Comparison of ENCODE assay signal across 22 cellular contexts in the genomic region with DNA sequence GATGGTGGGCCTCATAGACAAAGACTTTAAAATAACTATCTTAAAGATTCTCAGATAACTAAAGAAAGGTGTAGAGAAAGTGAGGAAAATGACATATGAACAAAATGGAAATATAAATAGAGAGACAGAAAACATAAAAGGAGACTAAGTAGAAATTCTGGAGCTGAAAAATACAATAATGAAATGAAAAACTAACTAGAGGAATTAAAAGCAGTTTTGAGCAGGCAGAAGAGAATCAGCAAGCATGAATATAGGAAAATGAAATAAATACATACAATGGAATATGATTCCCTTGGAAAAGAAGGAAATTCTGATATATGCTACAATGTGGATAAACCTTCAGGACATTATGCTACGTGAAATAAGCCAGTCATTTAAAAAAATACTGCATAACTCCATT.
"Had no signal": no experiment of that assay in that cellular context is flagged by ENCODE, and none has a peak within 500 bp of the region (broad histone marks: within the 10 kb centered on the region; RNA-seq: fewer than 3 reads in every experiment).

No MANE protein-coding gene starts in this region.

- H3K4me3 Mint-ChIP-seq: activated naive CD4-positive, alpha-beta T cell treated with anti-CD3 and anti-CD28 coated beads, Interleukin-2, amount 10 ng/mL, durations not matched to agents 7 days and 5 days; activated T-cell treated with anti-CD3 and anti-CD28 coated beads, Interleukin-2, amount 50 U/mL, for 4 hours; mesothelial cell of epicardium; natural killer cell treated with Interleukin-12 subunit alpha and Interleukin-12 subunit beta and Interleukin-15 and Interleukin-18, amount 100 ng/mL, for 72 hours had no signal

- H3K27me3 Mint-ChIP-seq: activated naive CD4-positive, alpha-beta T cell treated with anti-CD3 and anti-CD28 coated beads, Interleukin-2, amount 10 ng/mL, durations not matched to agents 7 days and 5 days; natural killer cell treated with Interleukin-12 subunit alpha and Interleukin-12 subunit beta and Interleukin-15 and Interleukin-18, amount 100 ng/mL, for 72 hours had no signal

- H3K4me3 ChIP-seq: pancreas, tibial artery had no signal

- DNase-seq: activated CD4-positive, alpha-beta T cell treated with anti-CD3 and anti-CD28 coated beads for 1 hour; activated CD4-positive, alpha-beta T cell treated with anti-CD3 and anti-CD28 coated beads, Interleukin-2, amount 50 U/mL, for 1 hour; activated CD8-positive, alpha-beta memory T cell treated with anti-CD3 and anti-CD28 coated beads for 24 hours; activated CD8-positive, alpha-beta memory T cell treated with anti-CD3 and anti-CD28 coated beads, Interleukin-2, amount 50 U/mL, for 4 hours; activated effector memory CD4-positive, alpha-beta T cell treated with Interleukin-2 at 50 U/mL for 16 hours; activated naive CD4-positive, alpha-beta T cell treated with anti-CD3 and anti-CD28 coated beads, Interleukin-2, amount 10 ng/mL, durations not matched to agents 7 days and 5 days; activated T-cell treated with anti-CD3 and anti-CD28 coated beads, Interleukin-2, amount 50 U/mL, for 4 hours; aorta; brain microvascular endothelial cell; caudate nucleus; effector CD8-positive, alpha-beta T cell; foreskin melanocyte; pancreas; right cardiac atrium; stimulated activated CD4-positive, alpha-beta T cell treated with anti-CD3 and anti-CD28 coated beads, Interleukin-4, amount 100 ng/mL, for 24 hours; stimulated activated naive CD4-positive, alpha-beta T cell treated with Interleukin-2 at 50 U/mL for 16 hours; T-helper 1 cell; tibial artery had no signal

- ATAC-seq: activated T-cell treated with anti-CD3 and anti-CD28 coated beads, Interleukin-2, amount 50 U/mL, for 4 hours; esophagus mucosa; left lobe of liver; natural killer cell treated with Interleukin-12 subunit alpha and Interleukin-12 subunit beta and Interleukin-15 and Interleukin-18, amount 100 ng/mL, for 72 hours; pancreas; right cardiac atrium had no signal

- H3K27ac Mint-ChIP-seq: activated naive CD4-positive, alpha-beta T cell treated with anti-CD3 and anti-CD28 coated beads, Interleukin-2, amount 10 ng/mL, durations not matched to agents 7 days and 5 days; mesothelial cell of epicardium; natural killer cell treated with Interleukin-12 subunit alpha and Interleukin-12 subunit beta and Interleukin-15 and Interleukin-18, amount 100 ng/mL, for 72 hours had no signal
